8 cellular contexts compared by ENCODE assay signal in genomic region chr13:75258159-75258782, GRCh38.
DNase-seq lines count a peak whose midpoint lies in the region; ATAC-seq, FAIRE-seq and TF ChIP-seq lines count a peak whose summit lies in the region.

No MANE protein-coding gene starts in this region.

- H3K27ac ChIP-seq in cardiac muscle cell = no peak overlapping the region

- no peak for FAIRE-seq in HTR-8/SVneo (lab: Jason Lieb, UNC)
- FAIRE-seq in frontal cortex (lab: Jason Lieb, UNC) = peak; percentile 81

- in situ Hi-C loops in SK-MEL-5 (cut with HindIII; ENCODE audit: low pct_unique_long_range_greater_than_20kb, low sequenced_read_pairs) = no loop called here

- no peaks in the 10 kb centered on the region for H3K27me3 ChIP-seq in cardiac muscle cell

- peaks cover 4 to 16% of the 10 kb centered on the region in 2 donors for H3K27me3 Mint-ChIP-seq in stimulated activated naive B cell treated with anti-CD40 and anti-IgM and Interleukin-4, amounts not matched to agents 10 μg/mL and 1 μg/mL and 100 μg/mL, for 72 hours
- peaks cover 15 to 28% of the 10 kb centered on the region in 2 donors for H3K27me3 Mint-ChIP-seq in natural killer cell treated with Interleukin-12 subunit alpha and Interleukin-12 subunit beta and Interleukin-15 and Interleukin-18, amount 100 ng/mL, for 72 hours

- DNase-seq in cardiac muscle cell (ENCODE audit: low read depth in 1 of 2, low spot score in 1 of 2) (peak; percentile 54 to 70), cardiac septum (ENCODE audit: low spot score) (no peak), HTR-8/SVneo (ENCODE audit: insufficient read length, low spot score) (peak; percentile 21), SK-MEL-5 (ENCODE audit: low read depth, low spot score) (peak; percentile 70), frontal cortex (ENCODE audit: low spot score in 2 of 2) (no peak)
- no peak for DNase-seq in stimulated activated naive B cell treated with anti-CD40 and anti-IgM and Interleukin-4, amounts not matched to agents 10 μg/mL and 1 μg/mL and 100 μg/mL, for 72 hours
- DNase-seq in natural killer cell treated with Interleukin-12 subunit alpha and Interleukin-12 subunit beta and Interleukin-15 and Interleukin-18, amount 100 ng/mL, for 72 hours (ENCODE audit: low spot score) = no peak

- intact Hi-C loops in cardiac septum (cut with DNase I) = no loop called here

- no peaks in the 10 kb centered on the region for H3K4me1 ChIP-seq in cardiac muscle cell (ENCODE audit: low read depth)

- no peaks in the 10 kb centered on the region for H3K9me3 Mint-ChIP-seq in stimulated activated naive B cell treated with anti-CD40 and anti-IgM and Interleukin-4, amounts not matched to agents 10 μg/mL and 1 μg/mL and 100 μg/mL, for 72 hours
- no peaks in the 10 kb centered on the region for H3K9me3 Mint-ChIP-seq in natural killer cell treated with Interleukin-12 subunit alpha and Interleukin-12 subunit beta and Interleukin-15 and Interleukin-18, amount 100 ng/mL, for 72 hours

- no peaks in the 10 kb centered on the region for H3K4me1 Mint-ChIP-seq in stimulated activated naive B cell treated with anti-CD40 and anti-IgM and Interleukin-4, amounts not matched to agents 10 μg/mL and 1 μg/mL and 100 μg/mL, for 72 hours
- H3K4me1 Mint-ChIP-seq in natural killer cell treated with Interleukin-12 subunit alpha and Interleukin-12 subunit beta and Interleukin-15 and Interleukin-18, amount 100 ng/mL, for 72 hours (ENCODE audit: low read depth in 2 of 2) = no peaks in the 10 kb centered on the region

- H3K9me3 ChIP-seq in cardiac muscle cell (ENCODE audit: low read depth) = no peaks in the 10 kb centered on the region

- peak; percentile 51 to 56 for ATAC-seq in stimulated activated naive B cell treated with anti-CD40 and anti-IgM and Interleukin-4, amounts not matched to agents 10 μg/mL and 1 μg/mL and 100 μg/mL, for 72 hours (replicated peaks)
- no peak for ATAC-seq in GM19463 (IDR thresholded peaks at IDR 0.05; ENCODE audit: unreplicated experiment)
- no peak for ATAC-seq in natural killer cell treated with Interleukin-12 subunit alpha and Interleukin-12 subunit beta and Interleukin-15 and Interleukin-18, amount 100 ng/mL, for 72 hours

- TF ChIP-seq CTCF in cardiac muscle cell (IDR thresholded peaks at IDR 0.05; ENCODE audit: low read depth, low read length) = peak; percentile 69

- H3K36me3 ChIP-seq in cardiac muscle cell = no peaks in the 10 kb centered on the region

- H3K27ac Mint-ChIP-seq in stimulated activated naive B cell treated with anti-CD40 and anti-IgM and Interleukin-4, amounts not matched to agents 10 μg/mL and 1 μg/mL and 100 μg/mL, for 72 hours = no peak overlapping the region
- H3K27ac Mint-ChIP-seq in natural killer cell treated with Interleukin-12 subunit alpha and Interleukin-12 subunit beta and Interleukin-15 and Interleukin-18, amount 100 ng/mL, for 72 hours = no peak overlapping the region

- H3K4me3 Mint-ChIP-seq in stimulated activated naive B cell treated with anti-CD40 and anti-IgM and Interleukin-4, amounts not matched to agents 10 μg/mL and 1 μg/mL and 100 μg/mL, for 72 hours = no peak overlapping the region
- H3K4me3 Mint-ChIP-seq in natural killer cell treated with Interleukin-12 subunit alpha and Interleukin-12 subunit beta and Interleukin-15 and Interleukin-18, amount 100 ng/mL, for 72 hours = no peak overlapping the region

- no peaks in the 10 kb centered on the region for H3K36me3 Mint-ChIP-seq in stimulated activated naive B cell treated with anti-CD40 and anti-IgM and Interleukin-4, amounts not matched to agents 10 μg/mL and 1 μg/mL and 100 μg/mL, for 72 hours
- no peaks in the 10 kb centered on the region for H3K36me3 Mint-ChIP-seq in natural killer cell treated with Interleukin-12 subunit alpha and Interleukin-12 subunit beta and Interleukin-15 and Interleukin-18, amount 100 ng/mL, for 72 hours

- H3K4me3 ChIP-seq in cardiac muscle cell = no peak overlapping the region

Comparison
In these comparisons a context has a peak if more than half of its experiments do, and no peak if none do; other contexts are left out.
1. DNase-seq: peak in cardiac muscle cell (2 of 2), HTR-8/SVneo (single experiment) and SK-MEL-5 (single experiment); none in cardiac septum (single experiment), frontal cortex (0 of 2), stimulated activated naive B cell treated with anti-CD40 and anti-IgM and Interleukin-4, amounts not matched to agents 10 μg/mL and 1 μg/mL and 100 μg/mL, for 72 hours (single experiment) and natural killer cell treated with Interleukin-12 subunit alpha and Interleukin-12 subunit beta and Interleukin-15 and Interleukin-18, amount 100 ng/mL, for 72 hours (single experiment).
2. ATAC-seq: peak in stimulated activated naive B cell treated with anti-CD40 and anti-IgM and Interleukin-4, amounts not matched to agents 10 μg/mL and 1 μg/mL and 100 μg/mL, for 72 hours (2 of 2); none in GM19463 (single experiment) and natural killer cell treated with Interleukin-12 subunit alpha and Interleukin-12 subunit beta and Interleukin-15 and Interleukin-18, amount 100 ng/mL, for 72 hours (0 of 2).